Comparison of ENCODE assay signal across 8 cellular contexts in genomic region chr17:19376799-19377198, GRCh38. TPM values are rescaled to one million over a fixed set of nuclear protein-coding genes. Genes with fewer than 3 reads are reported as not detected.
DNase-seq lines count a peak whose midpoint lies in the region; ATAC-seq, FAIRE-seq and TF ChIP-seq lines count a peak whose summit lies in the region.

No MANE protein-coding gene starts in this region.

- H3K9me3 ChIP-seq in SK-N-MC (ENCODE audit: low read depth, low read length): no peaks in the 10 kb centered on the region
- H3K9me3 ChIP-seq in small intestine (ENCODE audit: control insufficient read depth, low read depth): no peaks in the 10 kb centered on the region

- FAIRE-seq in small intestine (lab: Jason Lieb, UNC) (no peak), RCC 7860 (lab: Jason Lieb, UNC) (no peak)

- no peak for TF ChIP-seq CTCF in foreskin fibroblast (IDR thresholded peaks at IDR 0.05; ENCODE audit: low read depth, low read length)

- WGBS in small intestine, 3 donors: 6 to 40% (median 21%) methylated on average over 2 of the region's 2 CpGs

- H3K27ac ChIP-seq in SK-N-MC: peak overlapping the region; percentile 92; the same call in 1 of the 2 replicates
- peak overlapping the region; percentile 71 to 95 for H3K27ac ChIP-seq in small intestine (ENCODE audit: low read depth in 1 of 2, low read length in 1 of 2)

- no peaks in the 10 kb centered on the region for H3K27me3 ChIP-seq in small intestine (ENCODE audit: control insufficient read depth in 2 of 2, insufficient read depth in 2 of 2, low read length in 2 of 2)

- H3K36me3 ChIP-seq in SK-N-MC (ENCODE audit: insufficient read depth, low read length) (peaks cover 22% of the 10 kb centered on the region; the same call in 1 of the 2 replicates), small intestine (ENCODE audit: control insufficient read depth in 2 of 2, insufficient read depth in 2 of 2, low read length in 2 of 2) (peaks cover 4 to 5% of the 10 kb centered on the region in 2 donors)

- peak overlapping the region; percentile 99 for H3K4me3 Mint-ChIP-seq in activated T-cell treated with anti-CD3 and anti-CD28 coated beads, Interleukin-2, amount 50 U/mL, for 4 hours

- peak overlapping the region; percentile 76 for H3K9ac ChIP-seq in SK-N-MC (ENCODE audit: insufficient read length)

- H3K27me3 Mint-ChIP-seq in activated T-cell treated with anti-CD3 and anti-CD28 coated beads, Interleukin-2, amount 50 U/mL, for 4 hours (ENCODE audit: low read depth): no peaks in the 10 kb centered on the region

- no peak for DNase-seq in activated T-cell treated with anti-CD3 and anti-CD28 coated beads, Interleukin-2, amount 50 U/mL, for 4 hours
- no peak for DNase-seq in activated T-cell treated with anti-CD3 and anti-CD28 coated beads, Interleukin-2, amount 50 U/mL, for 48 hours
- no peak for DNase-seq in SK-N-MC (ENCODE audit: low read depth, low spot score)
- no peak for DNase-seq in foreskin fibroblast
- peak; percentile 66 for DNase-seq in small intestine
- DNase-seq in DMS114 treated with DMSO at 0.1 percent for 48 hours (lab: John Stamatoyannopoulos, UW; ENCODE audit: unreplicated experiment): no peak
- no peak for DNase-seq in RCC 7860 (ENCODE audit: low spot score)

- H3K4me1 ChIP-seq in small intestine (ENCODE audit: control insufficient read depth in 2 of 2, insufficient read depth in 1 of 2, low read depth in 1 of 2, low read length in 1 of 2): peaks cover 0 to 7% of the 10 kb centered on the region in 2 donors

- H3K36me3 Mint-ChIP-seq in activated T-cell treated with anti-CD3 and anti-CD28 coated beads, Interleukin-2, amount 50 U/mL, for 4 hours (ENCODE audit: insufficient read depth): peaks cover 12% of the 10 kb centered on the region

- peak overlapping the region; percentile 95 for H3K4me3 ChIP-seq in SK-N-MC
- H3K4me3 ChIP-seq in foreskin fibroblast (ENCODE audit: low read depth in 1 of 2, low read length in 2 of 2): peak overlapping the region; percentile 63 to 75
- peak overlapping the region in 1 of 2 donors; percentile 76 for H3K4me3 ChIP-seq in small intestine (ENCODE audit: low read depth in 1 of 2, low read length in 2 of 2)

- H3K4me1 Mint-ChIP-seq in activated T-cell treated with anti-CD3 and anti-CD28 coated beads, Interleukin-2, amount 50 U/mL, for 4 hours (ENCODE audit: low read depth): peaks cover 19% of the 10 kb centered on the region

- no peak for ATAC-seq in activated T-cell treated with anti-CD3 and anti-CD28 coated beads, Interleukin-2, amount 50 U/mL, for 4 hours
- no peak for ATAC-seq in HG02588 (IDR thresholded peaks at IDR 0.05; ENCODE audit: unreplicated experiment)

- H3K9me3 Mint-ChIP-seq in activated T-cell treated with anti-CD3 and anti-CD28 coated beads, Interleukin-2, amount 50 U/mL, for 4 hours: no peaks in the 10 kb centered on the region

RNA-seq across cellular contexts. Expression of gene MAPK7, which starts 1.5 kb away (rescaled TPM):
- 10 to 100 TPM; 10.9 to 12.7 (median 12.1) TPM for total RNA-seq in activated T-cell treated with anti-CD3 and anti-CD28 coated beads, Interleukin-2, amount 50 U/mL, for 4 hours
- 10 to 100 TPM; 18.6 to 19.9 (median 18.9) TPM for polyA plus RNA-seq in small intestine

RNA-seq across cellular contexts. Expression of gene MFAP4, which starts 10.2 kb away (rescaled TPM):
- under 1 TPM; 0.13 to 0.48 (median 0.30) TPM for total RNA-seq in activated T-cell treated with anti-CD3 and anti-CD28 coated beads, Interleukin-2, amount 50 U/mL, for 4 hours
- 10 to 100 TPM in 2 of 3 donors, 1 to 10 TPM in 1; 2.2 to 54.0 (median 16.8) TPM for polyA plus RNA-seq in small intestine

RNA-seq across cellular contexts. Expression of gene B9D1, which starts 14.3 kb away (rescaled TPM):
- total RNA-seq in activated T-cell treated with anti-CD3 and anti-CD28 coated beads, Interleukin-2, amount 50 U/mL, for 4 hours: 1 to 10 TPM; 5.4 to 7.6 (median 6.6) TPM
- polyA plus RNA-seq in small intestine: 10 to 100 TPM in 2 of 3 donors, 1 to 10 TPM in 1; 2.2 to 13.2 (median 12.5) TPM

RNA-seq across cellular contexts. Expression of gene RNF112, which starts 34.2 kb away (rescaled TPM):
- total RNA-seq in activated T-cell treated with anti-CD3 and anti-CD28 coated beads, Interleukin-2, amount 50 U/mL, for 4 hours: under 1 TPM in 2 of 3 donors, not detected in 1; 0.18 to 0.30 TPM
- 1 to 10 TPM; 1.1 to 5.6 (median 2.7) TPM for polyA plus RNA-seq in small intestine
